13 cellular contexts compared by ENCODE assay signal in the genomic region with DNA sequence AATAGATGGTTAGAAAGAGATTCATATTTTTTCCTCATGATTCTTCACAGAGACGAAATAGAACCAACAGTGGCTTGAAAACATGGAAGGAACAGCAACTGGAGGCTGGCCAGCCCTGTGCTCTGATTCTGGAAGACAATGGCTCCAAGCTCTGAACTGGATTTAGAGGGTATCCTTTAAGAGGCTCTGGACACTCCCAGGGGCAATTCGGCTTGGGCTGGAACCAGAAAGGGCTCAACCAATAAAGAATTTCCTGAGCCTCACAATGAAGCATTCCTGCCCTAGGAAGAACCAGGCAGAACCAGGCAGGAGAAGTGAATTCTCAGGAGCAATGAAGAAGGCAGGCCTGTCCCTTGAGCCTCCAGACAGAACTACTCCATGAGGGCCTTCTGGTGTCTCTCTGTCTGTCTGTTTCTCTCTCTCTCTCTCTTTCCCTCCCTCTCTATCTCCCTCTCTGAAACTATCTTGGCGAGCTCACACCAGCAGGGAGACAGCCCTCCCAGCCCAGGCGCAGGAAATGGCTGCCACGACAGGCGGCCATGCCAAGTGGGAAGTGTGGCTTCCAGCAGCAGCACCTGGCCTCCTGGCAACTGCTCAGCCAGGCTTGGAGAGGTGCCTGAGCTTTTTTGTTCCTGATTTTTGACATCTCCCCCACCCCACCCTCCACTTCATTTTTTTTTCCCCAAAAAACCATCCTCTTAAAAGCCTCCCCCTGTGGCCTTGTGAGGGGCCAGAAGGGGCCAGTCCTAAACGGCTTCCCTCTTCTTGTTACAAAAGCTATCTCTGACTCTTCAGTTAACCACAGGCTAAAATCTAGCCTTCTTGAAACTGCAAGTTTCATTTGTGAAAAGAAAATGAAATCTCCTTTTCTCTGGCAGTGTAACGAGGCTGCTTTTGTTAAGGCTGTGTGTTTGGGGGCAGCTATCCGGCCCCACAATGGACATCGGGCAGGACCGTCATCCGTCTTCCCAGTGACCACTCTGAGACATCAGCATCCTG.
A peak's percentile ranks its signal among the peaks of the same experiment; 100 is the strongest.
DNase-seq lines count a peak whose midpoint lies in the region; ATAC-seq lines count a peak whose summit lies in the region.
"Had no signal": no experiment of that assay in that cellular context is flagged by ENCODE, and none has a peak within 500 bp of the region (broad histone marks: within the 10 kb centered on the region; RNA-seq: fewer than 3 reads in every experiment).

No MANE protein-coding gene starts in this region.

- peak; percentile 84 for DNase-seq in cerebellum (ENCODE audit: low spot score)
- DNase-seq in DMS153 treated with DMSO at 0.1 percent for 48 hours (lab: John Stamatoyannopoulos, UW; ENCODE audit: unreplicated experiment) = no peak
- DNase-seq in hippocampal formation (lab: John Stamatoyannopoulos, UW) = no peak
- DNase-seq in NCI-H1417 (lab: John Stamatoyannopoulos, UW) = no peak
- DNase-seq: activated CD8-positive, alpha-beta memory T cell treated with anti-CD3 and anti-CD28 coated beads, Interleukin-2, amount 50 U/mL, for 48 hours; CD4-positive, alpha-beta T cell; cortex of kidney; midbrain; NCI-H1694; transverse colon had no signal

- ATAC-seq in GM18907 (IDR thresholded peaks at IDR 0.05; ENCODE audit: unreplicated experiment) (peak; percentile 62), GM21526 (IDR thresholded peaks at IDR 0.05; ENCODE audit: low FRiP score, unreplicated experiment) (peak; percentile 73), HG03159 (IDR thresholded peaks at IDR 0.05; ENCODE audit: unreplicated experiment) (peak; percentile 64)
